Comparison of ENCODE assay signal across 9 cellular contexts in the genomic region with DNA sequence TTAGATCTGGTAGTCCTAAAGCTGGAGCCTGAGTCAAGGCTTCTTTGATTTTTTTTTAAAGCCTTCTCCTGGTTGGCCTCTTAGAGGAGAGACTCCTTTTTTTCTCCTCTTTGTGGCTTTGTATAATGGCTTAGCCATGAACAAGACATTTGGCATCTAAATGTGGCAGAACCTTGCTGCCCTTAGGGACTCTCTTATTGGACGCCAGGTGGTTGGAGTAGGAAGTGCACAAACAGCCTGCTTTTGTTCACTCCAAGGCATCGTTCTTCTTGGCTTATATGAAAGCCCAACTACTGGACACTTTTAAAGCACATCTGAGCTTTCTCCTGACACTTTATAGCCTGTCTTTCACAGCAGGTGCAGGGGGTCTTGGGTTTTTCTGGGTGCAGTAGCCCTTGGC. TPM values are rescaled to one million over a fixed set of nuclear protein-coding genes. Genes with fewer than 3 reads are reported as not detected.
DNase-seq lines count a peak whose midpoint lies in the region; ATAC-seq and TF ChIP-seq lines count a peak whose summit lies in the region.
"Had no signal": no experiment of that assay in that cellular context is flagged by ENCODE, and none has a peak within 500 bp of the region (broad histone marks: within the 10 kb centered on the region; RNA-seq: fewer than 3 reads in every experiment).

No MANE protein-coding gene starts in this region.

- no peak for TF ChIP-seq EP300 in esophagus muscularis mucosa (IDR thresholded peaks at IDR 0.05)

- H3K27me3 ChIP-seq in esophagus muscularis mucosa = no peaks in the 10 kb centered on the region
- H3K27me3 ChIP-seq: neutrophil had no signal

- H3K27ac ChIP-seq in skin epidermis = peak overlapping the region in 11 of 21 experiments; percentile 19 to 92 (median 77)
- no peak overlapping the region for H3K27ac ChIP-seq in esophagus muscularis mucosa (replicated peaks in 1 of 4)
- H3K27ac ChIP-seq: neutrophil had no signal

- TF ChIP-seq CTCF in esophagus muscularis mucosa (IDR thresholded peaks at IDR 0.05) (peak in 1 of 3 experiments; percentile 28), omental fat pad (IDR thresholded peaks at IDR 0.05) (no peak)

- H3K36me3 ChIP-seq in esophagus muscularis mucosa = no peaks in the 10 kb centered on the region
- H3K36me3 ChIP-seq: neutrophil had no signal

- in situ Hi-C loops in G401 (cut with HindIII; ENCODE audit: low sequenced_read_pairs) = no loop called here

- ATAC-seq in HG02759 (IDR thresholded peaks at IDR 0.05; ENCODE audit: unreplicated experiment) (peak; percentile 43), esophagus mucosa (peak; percentile 83), omental fat pad (ENCODE audit: low FRiP score) (no peak)

- peak; percentile 55 for DNase-seq in G401 (ENCODE audit: low spot score)
- peak; percentile 23 to 29 for DNase-seq in SHP77 (lab: John Stamatoyannopoulos, UW)
- DNase-seq in esophagus muscularis mucosa (ENCODE audit: extremely low spot score) = no peak
- DNase-seq in omental fat pad (ENCODE audit: low spot score) = no peak
- no peak for DNase-seq in T-helper 1 cell

- 18% methylated on average over 2 of the region's 2 CpGs for WGBS in esophagus muscularis mucosa

- intact Hi-C loops in esophagus muscularis mucosa (cut with DNase I) = no loop called here

- peak overlapping the region in 1 of 7 experiments; percentile 14 for H3K4me3 ChIP-seq in skin epidermis
- peak overlapping the region in 2 of 4 donors; percentile 53 to 60 for H3K4me3 ChIP-seq in esophagus muscularis mucosa

- H3K4me1 ChIP-seq in esophagus muscularis mucosa = peaks cover 9 to 21% (median 19%) of the 10 kb centered on the region in 4 donors

- TF ChIP-seq POLR2A in esophagus muscularis mucosa (IDR thresholded peaks at IDR 0.05; ENCODE audit: low read depth) = no peak

- peaks cover 0 to 14% (median 12%) of the 10 kb centered on the region in 4 donors for H3K9me3 ChIP-seq in esophagus muscularis mucosa
- H3K9me3 ChIP-seq: neutrophil had no signal

RNA-seq across cellular contexts. Expression of gene ZPBP, which starts 25.0 kb away (rescaled TPM):
- total RNA-seq in G401 (2014; rRNA removed; shearing (Covaris generic)) = not detected in 2 replicates
- not detected for total RNA-seq in esophagus mucosa
- not detected for total RNA-seq in esophagus muscularis mucosa
- total RNA-seq in omental fat pad = not detected

Comparison
In these comparisons a context has a peak if more than half of its experiments do, and no peak if none do; other contexts are left out.
1. DNase-seq: peak in G401 (single experiment) and SHP77 (2 of 2); none in esophagus muscularis mucosa (single experiment), omental fat pad (single experiment) and T-helper 1 cell (0 of 5).
2. H3K27ac ChIP-seq: peak in skin epidermis (11 of 21); none in esophagus muscularis mucosa (0 of 4).